ENCODE assay signal across 7 cellular contexts in the genomic region with DNA sequence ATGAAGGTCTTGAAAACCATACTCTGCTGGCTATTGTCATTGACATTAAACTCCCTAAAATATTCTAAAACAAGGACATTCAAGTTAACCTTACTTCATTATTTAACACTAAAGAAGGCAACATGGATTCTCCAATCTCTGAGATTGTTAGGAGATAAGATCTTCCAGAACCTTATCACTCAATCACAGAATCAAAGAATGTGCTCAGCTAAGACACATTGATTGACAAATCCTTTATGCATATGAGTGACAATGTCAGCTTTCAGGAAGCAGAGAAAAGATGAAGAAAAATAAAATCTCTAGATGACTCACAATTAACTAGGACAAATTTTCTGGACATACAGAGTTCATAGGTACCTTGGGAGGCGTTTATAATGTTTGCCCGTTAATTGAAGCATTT.
"Had no signal": no experiment of that assay in that cellular context is flagged by ENCODE, and none has a peak within 500 bp of the region (broad histone marks: within the 10 kb centered on the region; RNA-seq: fewer than 3 reads in every experiment).

No MANE protein-coding gene starts in this region.

- DNase-seq: GDM1, GF-D8 had no signal

- FAIRE-seq: G401.6, GM12878, GM12891, GM18507, GM19239 had no signal

- H3K4me3 ChIP-seq: GM12878 had no signal
